Comparison of ENCODE assay signal across 11 cellular contexts in the genomic region with DNA sequence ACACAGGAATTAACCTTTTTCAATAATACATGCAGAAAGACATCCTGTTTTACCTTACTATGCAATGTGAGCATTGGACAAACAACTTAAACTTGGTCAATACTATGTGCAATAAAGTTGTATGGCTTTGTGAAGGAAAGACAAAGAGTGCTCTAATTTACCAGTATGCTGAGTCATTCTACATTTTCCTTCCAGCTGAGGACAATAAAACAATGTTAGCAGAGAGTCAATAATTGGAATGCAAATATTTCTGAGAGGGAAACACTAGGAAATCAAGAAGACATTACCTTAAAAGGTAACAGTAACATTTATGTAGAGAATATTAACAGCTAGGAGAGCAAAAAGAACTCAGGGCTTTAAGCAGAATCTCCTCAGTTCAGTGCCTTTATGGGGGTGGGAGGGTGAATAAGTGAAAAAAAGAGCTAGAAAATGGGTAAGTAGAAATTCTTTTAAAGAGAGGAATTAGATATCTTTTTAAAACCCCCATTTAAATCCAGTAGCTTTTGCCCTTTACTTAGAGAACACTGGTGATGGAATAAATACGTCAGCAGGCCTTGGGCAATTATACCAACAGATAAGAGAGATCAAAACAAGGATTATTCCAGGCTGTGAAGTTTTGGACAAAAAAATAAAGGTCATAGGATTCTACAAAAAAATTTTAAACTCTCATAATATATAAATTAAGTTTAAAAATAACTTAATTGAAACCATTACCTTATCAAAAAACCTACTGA. TPM values are rescaled to one million over a fixed set of nuclear protein-coding genes. Genes with fewer than 3 reads are reported as not detected.
DNase-seq lines count a peak whose midpoint lies in the region; ATAC-seq and TF ChIP-seq lines count a peak whose summit lies in the region.
"Had no signal": no experiment of that assay in that cellular context is flagged by ENCODE, and none has a peak within 500 bp of the region (broad histone marks: within the 10 kb centered on the region; RNA-seq: fewer than 3 reads in every experiment).

No MANE protein-coding gene starts in this region.

- H3K4me3 ChIP-seq in ACC112 (ENCODE audit: low read depth, low read length) (no peak overlapping the region), HUES48 (ENCODE audit: low read depth, low read length) (no peak overlapping the region), adrenal gland (no peak overlapping the region), uterus (no peak overlapping the region)
- H3K4me3 ChIP-seq: lung had no signal

- DNase-seq in adrenal gland = peak; percentile 30 to 78 (median 68)
- DNase-seq in kidney tubule cell (ENCODE audit: low spot score) = peak; percentile 30
- DNase-seq in HuH-7.5 (ENCODE audit: low spot score) = no peak
- DNase-seq in uterus = no peak
- DNase-seq: central memory CD4-positive, alpha-beta T cell; KG1 had no signal

- peak overlapping the region; percentile 6; the same call in 1 of the 2 replicates for H3K9ac ChIP-seq in HUES48 (ENCODE audit: low read depth, low read length)

- H3K4me1 ChIP-seq in ACC112 (ENCODE audit: control insufficient read depth, insufficient read depth, low read length, unreplicated experiment) = peaks cover 8% of the 10 kb centered on the region
- peaks cover 48% of the 10 kb centered on the region for H3K4me1 ChIP-seq in HUES48 (ENCODE audit: control insufficient read depth, insufficient read depth, low read length)
- H3K4me1 ChIP-seq in adrenal gland (replicated peaks in 1 of 2) = peaks cover 17 to 24% of the 10 kb centered on the region in 2 donors
- H3K4me1 ChIP-seq in uterus = no peaks in the 10 kb centered on the region

- H3K9me3 ChIP-seq in HUES48 (ENCODE audit: control insufficient read depth, insufficient read depth, low read length) (no peaks in the 10 kb centered on the region), adrenal gland (replicated peaks in 1 of 3) (no peaks in the 10 kb centered on the region), uterus (no peaks in the 10 kb centered on the region)

- H3K79me2 ChIP-seq in ACC112 (ENCODE audit: control insufficient read depth, insufficient read depth, low read length, unreplicated experiment) = no peaks in the 10 kb centered on the region

- H3K36me3 ChIP-seq in ACC112 (ENCODE audit: insufficient read depth, low read length) = 0 out of 2 replicates have a peak, but pooled peaks cover 2% of the 10 kb centered on the region
- no peaks in the 10 kb centered on the region for H3K36me3 ChIP-seq in HUES48 (ENCODE audit: control insufficient read depth, insufficient read depth, low read length)
- no peaks in the 10 kb centered on the region for H3K36me3 ChIP-seq in adrenal gland (replicated peaks in 1 of 2)
- H3K36me3 ChIP-seq in uterus = no peaks in the 10 kb centered on the region

- peak overlapping the region; percentile 3 for H2AFZ ChIP-seq in ACC112 (ENCODE audit: low read length, unreplicated experiment)

- intact Hi-C loops in adrenal gland (cut with DNase I) (no loop called here), uterus (cut with DNase I; ENCODE audit: low total_unique reads) (no loop called here)

- ATAC-seq in HG02678 (IDR thresholded peaks at IDR 0.05; ENCODE audit: unreplicated experiment) (no peak), GM18511 (IDR thresholded peaks at IDR 0.05; ENCODE audit: unreplicated experiment) (no peak)

- no peak for TF ChIP-seq CTCF in adrenal gland (IDR thresholded peaks at IDR 0.05)
- no peak for TF ChIP-seq CTCF in uterus (IDR thresholded peaks at IDR 0.05)

- no peaks in the 10 kb centered on the region for H3K27me3 ChIP-seq in ACC112 (ENCODE audit: insufficient read depth, low read length)
- no peaks in the 10 kb centered on the region for H3K27me3 ChIP-seq in HUES48 (ENCODE audit: control insufficient read depth, insufficient read depth, low read length)
- no peaks in the 10 kb centered on the region for H3K27me3 ChIP-seq in adrenal gland
- H3K27me3 ChIP-seq in uterus = no peaks in the 10 kb centered on the region

- H3K27ac ChIP-seq in ACC112 (ENCODE audit: low read depth, low read length) (peak overlapping the region; percentile 23; the same call in 1 of the 2 replicates), HUES48 (ENCODE audit: low read depth, low read length) (peak overlapping the region; percentile 54), adrenal gland (peak overlapping the region; percentile 61 to 90 (median 89)), uterus (no peak overlapping the region)

- WGBS in adrenal gland, 4 donors = 42 to 50% (median 46%) methylated on average over 1 of the region's 1 CpG

- no peak for TF ChIP-seq POLR2A in adrenal gland (IDR thresholded peaks at IDR 0.05)
- TF ChIP-seq POLR2A in uterus (IDR thresholded peaks at IDR 0.05) = no peak

RNA-seq across cellular contexts. Expression of gene HGD, which starts 11.6 kb away (rescaled TPM):
- total RNA-seq in adrenal gland (1 to 10 TPM in 3 of 8 donors, under 1 TPM in 4, not detected in 1; 0.32 to 2.2 (median 0.72) TPM), uterus (1 to 10 TPM in 2 of 4 donors, under 1 TPM in 1, not detected in 1; 0.98 to 7.4 (median 6.4) TPM)
- polyA plus RNA-seq in adrenal gland = 1 to 10 TPM in 1 of 3 donors, under 1 TPM in 2; 0.56 to 1.1 (median 0.71) TPM

RNA-seq across cellular contexts. Expression of gene RABL3, which starts 48.7 kb away (rescaled TPM):
- 10 to 100 TPM; 23.8 to 75.4 (median 53.0) TPM for total RNA-seq in adrenal gland
- 10 to 100 TPM in 1 of 3 donors, 1 to 10 TPM in 2; 5.8 to 94.2 (median 9.0) TPM for polyA plus RNA-seq in adrenal gland
- 10 to 100 TPM in 3 of 4 donors, 1 to 10 TPM in 1; 9.1 to 54.6 (median 31.7) TPM for total RNA-seq in uterus

RNA-seq across cellular contexts. Expression of gene GTF2E1, which starts 48.9 kb away (rescaled TPM):
- 10 to 100 TPM; 11.6 to 37.3 (median 26.5) TPM for total RNA-seq in adrenal gland
- polyA plus RNA-seq in adrenal gland = 10 to 100 TPM; 10.2 to 29.0 (median 15.2) TPM
- 10 to 100 TPM; 11.0 to 38.5 (median 16.6) TPM for total RNA-seq in uterus

Comparison
In these comparisons a context has a peak if more than half of its experiments do, and no peak if none do; other contexts are left out.
1. H3K27ac ChIP-seq: peak in ACC112 (single experiment), HUES48 (single experiment) and adrenal gland (5 of 5); none in uterus (0 of 2).
2. DNase-seq: peak in adrenal gland (7 of 7) and kidney tubule cell (single experiment); none in HuH-7.5 (single experiment) and uterus (0 of 2).